11 cellular contexts compared by ENCODE assay signal in the genomic region with DNA sequence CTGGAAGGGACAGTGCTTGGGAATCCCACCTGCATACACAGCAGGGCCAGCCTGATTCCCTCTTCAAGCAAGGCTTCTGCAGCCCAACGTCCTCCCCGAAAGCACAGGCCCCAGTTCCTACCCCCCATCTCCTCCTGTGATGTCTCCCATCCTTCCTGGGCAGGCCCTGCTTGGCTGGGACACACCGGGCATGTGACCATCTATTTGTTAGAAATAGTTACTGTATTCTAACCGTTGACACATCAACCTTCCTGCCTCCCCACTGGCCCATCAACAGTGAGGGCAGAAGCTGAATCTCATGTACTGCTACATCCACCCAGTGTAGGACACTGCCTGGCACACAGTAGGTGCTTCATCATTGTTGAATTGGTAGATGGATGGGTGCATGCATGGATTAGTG. TPM values are rescaled to one million over a fixed set of nuclear protein-coding genes. Genes with fewer than 3 reads are reported as not detected.
DNase-seq lines count a peak whose midpoint lies in the region; ATAC-seq and TF ChIP-seq lines count a peak whose summit lies in the region.
"Had no signal": no experiment of that assay in that cellular context is flagged by ENCODE, and none has a peak within 500 bp of the region (broad histone marks: within the 10 kb centered on the region; RNA-seq: fewer than 3 reads in every experiment).

No MANE protein-coding gene starts in this region.

- no peaks in the 10 kb centered on the region for H3K27me3 ChIP-seq in BLaER1 treated with 17β-estradiol and CSF1 and Interleukin-3, amounts not matched to agents 10 nM and 100 nM

- peak overlapping the region in 9 of 11 experiments; percentile 7 to 73 (median 17); a peak in 10 of 22 replicates for H3K9ac ChIP-seq in BLaER1 treated with 17β-estradiol and CSF1 and Interleukin-3, amounts not matched to agents 10 nM and 100 nM

- peak overlapping the region; percentile 15 to 86 (median 59); a peak in 20 of 22 replicates for H3K27ac ChIP-seq in BLaER1 treated with 17β-estradiol and CSF1 and Interleukin-3, amounts not matched to agents 10 nM and 100 nM

- H3K36me3 Mint-ChIP-seq in central memory CD8-positive, alpha-beta T cell (ENCODE audit: insufficient read depth), result peaks cover 34% of the 10 kb centered on the region
- H3K36me3 Mint-ChIP-seq in natural killer cell, result no peaks in the 10 kb centered on the region

- peaks cover 0 to 63% (median 37%) of the 10 kb centered on the region in 11 experiments; a peak in 20 of 22 replicates for H3K36me3 ChIP-seq in BLaER1 treated with 17β-estradiol and CSF1 and Interleukin-3, amounts not matched to agents 10 nM and 100 nM

- peak overlapping the region; percentile 14 for H3K4me3 Mint-ChIP-seq in central memory CD8-positive, alpha-beta T cell
- no peak overlapping the region for H3K4me3 Mint-ChIP-seq in natural killer cell

- ATAC-seq in central memory CD8-positive, alpha-beta T cell (replicated peaks; ENCODE audit: extremely low read depth, poor library complexity, severe bottlenecking), result no peak
- ATAC-seq in natural killer cell (no peak), HG03175 (IDR thresholded peaks at IDR 0.05; ENCODE audit: unreplicated experiment) (no peak), HG02588 (IDR thresholded peaks at IDR 0.05; ENCODE audit: unreplicated experiment) (no peak)

- TF ChIP-seq CTCF in natural killer cell (IDR thresholded peaks at IDR 0.05), result no peak

- H3K4me3 ChIP-seq in BLaER1 treated with 17β-estradiol and CSF1 and Interleukin-3, amounts not matched to agents 10 nM and 100 nM, result no peak overlapping the region

- peak overlapping the region; percentile 62 to 94 (median 85) for H3K4me2 ChIP-seq in BLaER1 treated with 17β-estradiol and CSF1 and Interleukin-3, amounts not matched to agents 10 nM and 100 nM

- no peaks in the 10 kb centered on the region for H3K27me3 Mint-ChIP-seq in central memory CD8-positive, alpha-beta T cell
- no peaks in the 10 kb centered on the region for H3K27me3 Mint-ChIP-seq in natural killer cell (ENCODE audit: low read depth in 2 of 2)

- H3K4me1 ChIP-seq in BLaER1 treated with 17β-estradiol and CSF1 and Interleukin-3, amounts not matched to agents 10 nM and 100 nM, result peaks cover 72 to 93% (median 83%) of the 10 kb centered on the region in 10 experiments

- peaks cover 0 to 6% (median 4%) of the 10 kb centered on the region in 11 experiments; a peak in 4 of 22 replicates for H3K9me3 ChIP-seq in BLaER1 treated with 17β-estradiol and CSF1 and Interleukin-3, amounts not matched to agents 10 nM and 100 nM (replicated peaks in 1 of 11)

- DNase-seq in AG08396 (ENCODE audit: low spot score) (peak; percentile 6), natural killer cell (no peak), anterior cingulate cortex (lab: John Stamatoyannopoulos, UW) (no peak)
- no peak for DNase-seq in central memory CD8-positive, alpha-beta T cell (ENCODE audit: low spot score in 2 of 2)
- DNase-seq: activated CD4-positive, CD25-positive, alpha-beta regulatory T cell; NCI-H1694 treated with DMSO at 0.1 percent for 48 hours had no signal

- H3K4me1 Mint-ChIP-seq in central memory CD8-positive, alpha-beta T cell, result peaks cover 44% of the 10 kb centered on the region
- peaks cover 54 to 57% of the 10 kb centered on the region in 2 donors for H3K4me1 Mint-ChIP-seq in natural killer cell

- no peaks in the 10 kb centered on the region for H3K9me3 Mint-ChIP-seq in central memory CD8-positive, alpha-beta T cell
- H3K9me3 Mint-ChIP-seq in natural killer cell, result no peaks in the 10 kb centered on the region

- intact Hi-C loops in natural killer cell (cut with micrococcal nuclease), result no loop called here

- peaks cover 0 to 57% (median 8%) of the 10 kb centered on the region in 11 experiments; a peak in 8 of 22 replicates for H4K20me1 ChIP-seq in BLaER1 treated with 17β-estradiol and CSF1 and Interleukin-3, amounts not matched to agents 10 nM and 100 nM

- H3K27ac Mint-ChIP-seq in central memory CD8-positive, alpha-beta T cell (ENCODE audit: low read depth), result no peak overlapping the region
- H3K27ac Mint-ChIP-seq in natural killer cell, result peak overlapping the region; percentile 78 to 100

RNA-seq across cellular contexts. Expression of a gene that starts 10.7 kb away (rescaled TPM):
- total RNA-seq in natural killer cell, result 1 to 10 TPM in 2 of 3 donors, under 1 TPM in 1; 0.92 to 1.6 (median 1.6) TPM
- total RNA-seq: NCI-H460 had no signal

RNA-seq across cellular contexts. Expression of a gene that starts 11.6 kb away (rescaled TPM):
- total RNA-seq in natural killer cell, result 10 to 100 TPM; 73.2 to 91.0 (median 78.0) TPM
- total RNA-seq: NCI-H460 had no signal

RNA-seq across cellular contexts. Expression of a gene that starts 36.1 kb away (rescaled TPM):
- total RNA-seq in natural killer cell, result under 1 TPM; 0.10 to 0.14 (median 0.14) TPM
- total RNA-seq: frontal cortex had no signal
